ENCODE assay signal across 27 cellular contexts in genomic region chr17:610285-610684, GRCh38.
"Had no signal": no experiment of that assay in that cellular context is flagged by ENCODE, and none has a peak within 500 bp of the region (broad histone marks: within the 10 kb centered on the region; RNA-seq: fewer than 3 reads in every experiment).

No MANE protein-coding gene starts in this region.

- H3K4me1 Mint-ChIP-seq: activated T-helper 17 cell treated with anti-CD3 and anti-CD28 coated beads, Interleukin-2, amount 50 U/mL, for 72 hours; neural crest cell had no signal

- DNase-seq: activated CD4-positive, alpha-beta T cell treated with anti-CD3 and anti-CD28 coated beads, Interleukin-2, amount 10 ng/mL, durations not matched to agents 24 days and 14 days; activated CD4-positive, CD25-positive, alpha-beta regulatory T cell treated with anti-CD3 and anti-CD28 coated beads, Interleukin-2, amount 50 U/mL, for 72 hours; activated CD8-positive, alpha-beta T cell treated with anti-CD3 and anti-CD28 coated beads for 36 hours; activated gamma-delta T cell treated with Interleukin-2 at 50 U/mL for 16 hours; activated naive CD4-positive, alpha-beta T cell treated with anti-CD3 and anti-CD28 coated beads, Interleukin-2, amount 50 U/mL, for 16 hours; activated T-cell treated with anti-CD3 and anti-CD28 coated beads, Interleukin-2, amount 50 U/mL, for 4 hours; amygdala; central memory CD4-positive, alpha-beta T cell; foreskin keratinocyte; heart left ventricle; left lung; lower lobe of right lung; mesenchymal stem cell; naive thymus-derived CD8-positive, alpha-beta T cell; occipital lobe; stimulated activated CD4-positive, alpha-beta T cell treated with anti-CD3 and anti-CD28 coated beads, Interleukin-15, amount 100 ng/mL, for 24 hours; stimulated activated CD4-positive, alpha-beta T cell treated with anti-CD3 and anti-CD28 coated beads, Interleukin-2, amount 100 ng/mL, for 24 hours; stimulated activated naive CD4-positive, alpha-beta T cell; T1000; tibial artery; upper lobe of right lung had no signal

- H3K4me3 Mint-ChIP-seq: activated CD4-positive, alpha-beta T cell treated with anti-CD3 and anti-CD28 coated beads, Interleukin-2, amount 10 ng/mL, durations not matched to agents 24 days and 14 days; activated CD8-positive, alpha-beta T cell treated with anti-CD3 and anti-CD28 coated beads for 36 hours; activated T-cell treated with anti-CD3 and anti-CD28 coated beads, Interleukin-2, amount 50 U/mL, for 4 hours; activated T-helper 17 cell treated with anti-CD3 and anti-CD28 coated beads, Interleukin-2, amount 50 U/mL, for 72 hours; naive thymus-derived CD8-positive, alpha-beta T cell; neural crest cell had no signal

- H3K27ac Mint-ChIP-seq: activated CD4-positive, alpha-beta T cell treated with anti-CD3 and anti-CD28 coated beads, Interleukin-2, amount 10 ng/mL, durations not matched to agents 24 days and 14 days; activated CD8-positive, alpha-beta T cell treated with anti-CD3 and anti-CD28 coated beads for 36 hours; activated T-helper 17 cell treated with anti-CD3 and anti-CD28 coated beads, Interleukin-2, amount 50 U/mL, for 72 hours had no signal

- H3K9me3 ChIP-seq: breast epithelium, heart left ventricle, left lung, lower lobe of right lung, right atrium auricular region, suprapubic skin, tibial artery, upper lobe of right lung had no signal

- H3K4me3 ChIP-seq: breast epithelium, heart left ventricle, left lung, lower lobe of right lung, right atrium auricular region, suprapubic skin, tibial artery, upper lobe of right lung had no signal

- H3K27ac ChIP-seq: breast epithelium, foreskin keratinocyte, lower lobe of right lung, parathyroid adenoma, right atrium auricular region, suprapubic skin, tibial artery, upper lobe of right lung had no signal

- H3K4me1 ChIP-seq: breast epithelium, foreskin keratinocyte, lower lobe of right lung, parathyroid adenoma, right atrium auricular region, suprapubic skin, tibial artery had no signal

- H3K27me3 Mint-ChIP-seq: activated CD4-positive, alpha-beta T cell treated with anti-CD3 and anti-CD28 coated beads, Interleukin-2, amount 10 ng/mL, durations not matched to agents 24 days and 14 days; activated CD8-positive, alpha-beta T cell treated with anti-CD3 and anti-CD28 coated beads for 36 hours; activated T-helper 17 cell treated with anti-CD3 and anti-CD28 coated beads, Interleukin-2, amount 50 U/mL, for 72 hours; naive thymus-derived CD8-positive, alpha-beta T cell had no signal

- H3K9ac ChIP-seq: parathyroid adenoma had no signal

- H3K27me3 ChIP-seq: breast epithelium, foreskin keratinocyte, heart left ventricle, left lung, right atrium auricular region, suprapubic skin, tibial artery, upper lobe of right lung had no signal

- H3K9me3 Mint-ChIP-seq: activated CD4-positive, alpha-beta T cell treated with anti-CD3 and anti-CD28 coated beads, Interleukin-2, amount 10 ng/mL, durations not matched to agents 24 days and 14 days; activated CD8-positive, alpha-beta T cell treated with anti-CD3 and anti-CD28 coated beads for 36 hours; activated T-cell treated with anti-CD3 and anti-CD28 coated beads, Interleukin-2, amount 50 U/mL, for 4 hours; activated T-helper 17 cell treated with anti-CD3 and anti-CD28 coated beads, Interleukin-2, amount 50 U/mL, for 72 hours; naive thymus-derived CD8-positive, alpha-beta T cell; neural crest cell had no signal

- H3K36me3 ChIP-seq: breast epithelium, upper lobe of right lung had no signal

- ATAC-seq: activated CD8-positive, alpha-beta T cell treated with anti-CD3 and anti-CD28 coated beads for 36 hours; activated T-cell treated with anti-CD3 and anti-CD28 coated beads, Interleukin-2, amount 50 U/mL, for 4 hours; activated T-helper 17 cell treated with anti-CD3 and anti-CD28 coated beads, Interleukin-2, amount 50 U/mL, for 72 hours; foreskin keratinocyte; heart left ventricle; left lung; lower lobe of right lung; naive thymus-derived CD8-positive, alpha-beta T cell; upper lobe of right lung had no signal

- H2AFZ ChIP-seq: parathyroid adenoma had no signal
